Comparison of ENCODE assay signal across 21 cellular contexts in genomic region chr2:45708501-45708900, GRCh38.
"Had no signal": no experiment of that assay in that cellular context is flagged by ENCODE, and none has a peak within 500 bp of the region (broad histone marks: within the 10 kb centered on the region; RNA-seq: fewer than 3 reads in every experiment).

No MANE protein-coding gene starts in this region.

- H3K27me3 Mint-ChIP-seq: naive thymus-derived CD8-positive, alpha-beta T cell; stimulated activated naive CD8-positive, alpha-beta T cell treated with anti-CD3 and anti-CD28 coated beads, Interleukin-15, Interleukin-2, amounts not matched to agents 100 ng/mL and 50 ng/mL, for 24 hours had no signal

- H3K27me3 ChIP-seq: hepatocyte, pancreas, spleen, suprapubic skin, transverse colon, upper lobe of right lung had no signal

- H3K27ac ChIP-seq: hepatocyte, lower lobe of right lung, pancreas, prostate gland, spleen, suprapubic skin, transverse colon, upper lobe of right lung had no signal

- DNase-seq: islet precursor cell; lower lobe of right lung; mammary epithelial cell; mesenchymal stem cell; naive thymus-derived CD8-positive, alpha-beta T cell; pancreas; retina; small intestine; spleen; stimulated activated CD4-positive, alpha-beta T cell treated with anti-CD3 and anti-CD28 coated beads, Interleukin-4, amount 100 ng/mL, for 24 hours; stimulated activated naive CD4-positive, alpha-beta T cell; transverse colon; upper lobe of right lung had no signal

- H3K4me3 Mint-ChIP-seq: naive thymus-derived CD8-positive, alpha-beta T cell; nephron; neural crest cell; stimulated activated effector memory CD8-positive, alpha-beta T cell treated with anti-CD3 and anti-CD28 coated beads, Interleukin-12 subunit alpha, Interleukin-12 subunit beta, amount 100 ng/mL, for 72 hours; stimulated activated naive CD8-positive, alpha-beta T cell treated with anti-CD3 and anti-CD28 coated beads, Interleukin-15, Interleukin-2, amounts not matched to agents 100 ng/mL and 50 ng/mL, for 24 hours had no signal

- H3K4me3 ChIP-seq: hepatocyte, lower lobe of right lung, pancreas, prostate gland, spleen, suprapubic skin, transverse colon, upper lobe of right lung had no signal

- H3K9me3 ChIP-seq: lower lobe of right lung, pancreas, prostate gland, suprapubic skin, transverse colon, upper lobe of right lung had no signal

- H2AFZ ChIP-seq: hepatocyte had no signal

- H3K36me3 ChIP-seq: lower lobe of right lung, pancreas, prostate gland, transverse colon, upper lobe of right lung had no signal

- ATAC-seq: naive thymus-derived CD8-positive, alpha-beta T cell; sciatic nerve; stimulated activated effector memory CD8-positive, alpha-beta T cell treated with anti-CD3 and anti-CD28 coated beads, Interleukin-12 subunit alpha, Interleukin-12 subunit beta, amount 100 ng/mL, for 72 hours had no signal

- H3K27ac Mint-ChIP-seq: stimulated activated effector memory CD8-positive, alpha-beta T cell treated with anti-CD3 and anti-CD28 coated beads, Interleukin-12 subunit alpha, Interleukin-12 subunit beta, amount 100 ng/mL, for 72 hours; stimulated activated naive CD8-positive, alpha-beta T cell treated with anti-CD3 and anti-CD28 coated beads, Interleukin-15, Interleukin-2, amounts not matched to agents 100 ng/mL and 50 ng/mL, for 24 hours had no signal

- H3K9me3 Mint-ChIP-seq: nephron; neural crest cell; stimulated activated effector memory CD8-positive, alpha-beta T cell treated with anti-CD3 and anti-CD28 coated beads, Interleukin-12 subunit alpha, Interleukin-12 subunit beta, amount 100 ng/mL, for 72 hours; stimulated activated naive CD8-positive, alpha-beta T cell treated with anti-CD3 and anti-CD28 coated beads, Interleukin-15, Interleukin-2, amounts not matched to agents 100 ng/mL and 50 ng/mL, for 24 hours had no signal

- H3K79me2 ChIP-seq: hepatocyte had no signal

- H3K4me1 ChIP-seq: prostate gland, upper lobe of right lung had no signal

- H3K4me2 ChIP-seq: hepatocyte had no signal
